In the genomic region with DNA sequence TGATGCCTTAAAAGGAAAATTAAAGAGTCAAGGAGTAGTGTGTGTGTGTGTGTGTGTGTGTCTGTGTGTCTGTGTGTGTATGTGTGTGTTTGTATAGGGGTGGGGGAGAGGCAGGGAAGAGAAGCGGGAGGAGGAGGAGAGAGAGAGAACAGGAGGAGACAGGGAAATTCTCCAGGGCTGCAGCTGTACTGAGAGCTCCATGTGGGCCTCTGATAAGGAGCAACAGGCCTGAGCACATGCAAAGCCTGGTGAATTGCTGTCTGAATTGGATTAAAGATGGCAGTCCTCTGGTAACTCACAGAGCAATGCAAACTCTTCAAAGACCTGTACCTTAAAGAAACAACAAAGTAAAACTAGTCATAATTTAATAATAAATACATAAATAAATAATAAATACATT, we compare ENCODE assay signal across 23 cellular contexts.
DNase-seq lines count a peak whose midpoint lies in the region; ATAC-seq and TF ChIP-seq lines count a peak whose summit lies in the region.
"Had no signal": no experiment of that assay in that cellular context is flagged by ENCODE, and none has a peak within 500 bp of the region (broad histone marks: within the 10 kb centered on the region; RNA-seq: fewer than 3 reads in every experiment).

No MANE protein-coding gene starts in this region.

- H3K27ac ChIP-seq in hepatocyte (no peak overlapping the region), smooth muscle cell (ENCODE audit: low read depth) (no peak overlapping the region)
- H3K27ac ChIP-seq: SK-N-MC had no signal

- H3K4me1 ChIP-seq in hepatocyte (ENCODE audit: insufficient read depth) (no peaks in the 10 kb centered on the region), smooth muscle cell (ENCODE audit: low read depth) (peaks cover 7% of the 10 kb centered on the region)

- H3F3A ChIP-seq in smooth muscle cell (ENCODE audit: low read depth) = peaks cover 4% of the 10 kb centered on the region

- no peak overlapping the region for H3K4me2 ChIP-seq in hepatocyte
- peak overlapping the region; percentile 7 for H3K4me2 ChIP-seq in smooth muscle cell

- H3K79me2 ChIP-seq in hepatocyte (no peaks in the 10 kb centered on the region), smooth muscle cell (ENCODE audit: low read depth) (no peaks in the 10 kb centered on the region)

- H3K9me3 Mint-ChIP-seq in type B pancreatic cell = no peaks in the 10 kb centered on the region
- peaks cover under 1% of the 10 kb centered on the region for H3K9me3 Mint-ChIP-seq in glutamatergic neuron (ENCODE audit: unreplicated experiment)

- H3K36me3 Mint-ChIP-seq in type B pancreatic cell (no peaks in the 10 kb centered on the region), glutamatergic neuron (ENCODE audit: unreplicated experiment) (no peaks in the 10 kb centered on the region)

- H3K36me3 ChIP-seq in hepatocyte (replicated peaks; ENCODE audit: insufficient read depth, low read depth) (no peaks in the 10 kb centered on the region), smooth muscle cell (ENCODE audit: low read depth) (no peaks in the 10 kb centered on the region)
- H3K36me3 ChIP-seq: MG63 had no signal

- H3K4me3 ChIP-seq in hepatocyte (no peak overlapping the region), smooth muscle cell (no peak overlapping the region)
- H3K4me3 ChIP-seq: MG63, SK-N-MC had no signal

- H3K27ac Mint-ChIP-seq in type B pancreatic cell = no peak overlapping the region
- no peak overlapping the region for H3K27ac Mint-ChIP-seq in glutamatergic neuron (ENCODE audit: unreplicated experiment)

- no peaks in the 10 kb centered on the region for H4K20me1 ChIP-seq in hepatocyte (ENCODE audit: insufficient read depth, poor library complexity, severe bottlenecking)
- no peaks in the 10 kb centered on the region for H4K20me1 ChIP-seq in smooth muscle cell (ENCODE audit: low read depth)

- no peaks in the 10 kb centered on the region for H3K4me1 Mint-ChIP-seq in type B pancreatic cell (ENCODE audit: unreplicated experiment)
- H3K4me1 Mint-ChIP-seq in glutamatergic neuron (ENCODE audit: low read depth, unreplicated experiment) = peaks cover 6% of the 10 kb centered on the region

- H3K27me3 ChIP-seq in hepatocyte (no peaks in the 10 kb centered on the region), smooth muscle cell (ENCODE audit: low read depth) (no peaks in the 10 kb centered on the region)
- H3K27me3 ChIP-seq: MG63 had no signal

- H3K4me3 Mint-ChIP-seq in type B pancreatic cell = no peak overlapping the region
- H3K4me3 Mint-ChIP-seq in glutamatergic neuron (ENCODE audit: unreplicated experiment) = no peak overlapping the region

- no peak for TF ChIP-seq CTCF in hepatocyte (IDR thresholded peaks at IDR 0.05; ENCODE audit: poor library complexity)
- TF ChIP-seq CTCF in smooth muscle cell (IDR thresholded peaks at IDR 0.05; ENCODE audit: borderline replicate concordance, insufficient read depth, poor library complexity, severe bottlenecking) = no peak
- no peak for TF ChIP-seq CTCF in type B pancreatic cell (conservative IDR thresholded peaks at IDR 0.05)
- no peak for TF ChIP-seq CTCF in glutamatergic neuron (IDR thresholded peaks at IDR 0.05; ENCODE audit: partially characterized antibody, unreplicated experiment)

- peak; percentile 51 for ATAC-seq in Right ventricle myocardium superior (ENCODE audit: poor library complexity)

- H3K9me2 ChIP-seq in hepatocyte (replicated peaks; ENCODE audit: insufficient read depth) = no peaks in the 10 kb centered on the region

- intact Hi-C loops in Right ventricle myocardium superior (cut with DNase I) (no loop called here), cardiac septum (cut with DNase I) (no loop called here)

- H3K9ac ChIP-seq in smooth muscle cell (ENCODE audit: low read depth) = no peak overlapping the region

- H3K27me3 Mint-ChIP-seq in type B pancreatic cell (peaks cover 4% of the 10 kb centered on the region), glutamatergic neuron (ENCODE audit: unreplicated experiment) (no peaks in the 10 kb centered on the region)

- DNase-seq in Right ventricle myocardium superior (no peak), cardiac septum (ENCODE audit: low spot score) (no peak), OCI-M1 (lab: John Stamatoyannopoulos, UW) (peak; percentile 1), hepatocyte (ENCODE audit: low spot score) (peak; percentile 21), smooth muscle cell (lab: John Stamatoyannopoulos, UW; ENCODE audit: unreplicated experiment) (no peak), type B pancreatic cell (ENCODE audit: extremely low spot score, unreplicated experiment) (no peak), glutamatergic neuron (no peak), DMS114 treated with DMSO at 0.1 percent for 48 hours (lab: John Stamatoyannopoulos, UW; ENCODE audit: unreplicated experiment) (no peak)
- DNase-seq: 8988T, ACHN, Calu3, DMS153, DND-41, HCEC 1CT, KBM-7, NCI-H2029 treated with DMSO at 0.1 percent for 48 hours, NCI-H2171 treated with DMSO at 0.1 percent for 48 hours, NCI-H345, NCI-H748 treated with DMSO at 0.1 percent for 48 hours, RPMI8226, SHP77 treated with DMSO at 0.1 percent for 48 hours had no signal

- H2AFZ ChIP-seq in hepatocyte (no peak overlapping the region), smooth muscle cell (ENCODE audit: low read depth) (no peak overlapping the region)

- 67% methylated on average over 1 of the region's 1 CpG for WGBS in hepatocyte (ENCODE audit: low lambda C conversion rate, missing lambda C conversion rate)
- WGBS in smooth muscle cell (ENCODE audit: low lambda C conversion rate) = 40% methylated on average over 1 of the region's 1 CpG

- H3K9me3 ChIP-seq in hepatocyte (ENCODE audit: low read depth) (no peaks in the 10 kb centered on the region), smooth muscle cell (replicated peaks; ENCODE audit: low read depth) (no peaks in the 10 kb centered on the region)
- H3K9me3 ChIP-seq: MG63 had no signal

Comparison
In these comparisons a context has a peak if more than half of its experiments do, and no peak if none do; other contexts are left out.
1. DNase-seq: peak in OCI-M1 (single experiment) and hepatocyte (single experiment); none in Right ventricle myocardium superior (single experiment), cardiac septum (single experiment), smooth muscle cell (single experiment), type B pancreatic cell (single experiment), glutamatergic neuron (single experiment) and DMS114 treated with DMSO at 0.1 percent for 48 hours (single experiment).